ENCODE assay signal across 23 cellular contexts in genomic region chr11:132244871-132245557, GRCh38.
A peak's percentile ranks its signal among the peaks of the same experiment; 100 is the strongest.
DNase-seq lines count a peak whose midpoint lies in the region; ATAC-seq, FAIRE-seq and TF ChIP-seq lines count a peak whose summit lies in the region.
"Had no signal": no experiment of that assay in that cellular context is flagged by ENCODE, and none has a peak within 500 bp of the region (broad histone marks: within the 10 kb centered on the region; RNA-seq: fewer than 3 reads in every experiment).

No MANE protein-coding gene starts in this region.

- H3K27ac ChIP-seq in astrocyte (ENCODE audit: low read depth, low read length), result no peak overlapping the region
- H3K27ac ChIP-seq: BLaER1, RWPE1 had no signal

- intact Hi-C loops in activated CD4-positive, alpha-beta T cell treated with anti-CD3 and anti-CD28 coated beads, Interleukin-2, amount 10 ng/mL, durations not matched to agents 24 days and 14 days (cut with micrococcal nuclease), result no loop called here

- H3K4me3 ChIP-seq in astrocyte (ENCODE audit: insufficient read depth, low read depth, low read length), result no peak overlapping the region
- H3K4me3 ChIP-seq: BLaER1, HAP-1 had no signal

- H3K27ac Mint-ChIP-seq in astrocyte (ENCODE audit: unreplicated experiment) (peak overlapping the region; percentile 36), neural crest cell (ENCODE audit: unreplicated experiment) (peak overlapping the region; percentile 62)
- H3K27ac Mint-ChIP-seq in activated CD4-positive, alpha-beta T cell treated with anti-CD3 and anti-CD28 coated beads, Interleukin-2, amount 10 ng/mL, durations not matched to agents 24 days and 14 days, result no peak overlapping the region
- H3K27ac Mint-ChIP-seq: CD4-positive, CD25-positive, alpha-beta regulatory T cell; HFFc6 had no signal

- H2AFZ ChIP-seq in astrocyte (ENCODE audit: low read depth, low read length), result no peak overlapping the region

- no peak for FAIRE-seq in astrocyte (lab: Jason Lieb, UNC)
- FAIRE-seq: GM12891 had no signal

- H3K27me3 ChIP-seq in astrocyte (ENCODE audit: insufficient read depth, low read length), result no peaks in the 10 kb centered on the region
- H3K27me3 ChIP-seq: BLaER1 had no signal

- TF ChIP-seq CTCF in astrocyte (IDR thresholded peaks at IDR 0.05; ENCODE audit: insufficient read depth, low read depth, low read length) (no peak), neural crest cell (conservative IDR thresholded peaks at IDR 0.05) (no peak), GM20000 (IDR thresholded peaks at IDR 0.05; ENCODE audit: extremely low read depth, missing control alignments) (no peak)

- H3K9me3 ChIP-seq in astrocyte (ENCODE audit: insufficient read depth, low read depth, low read length), result no peaks in the 10 kb centered on the region
- H3K9me3 ChIP-seq: HAP-1 had no signal

- H3K4me3 Mint-ChIP-seq in astrocyte (ENCODE audit: unreplicated experiment) (no peak overlapping the region), neural crest cell (no peak overlapping the region)
- H3K4me3 Mint-ChIP-seq in activated CD4-positive, alpha-beta T cell treated with anti-CD3 and anti-CD28 coated beads, Interleukin-2, amount 10 ng/mL, durations not matched to agents 24 days and 14 days, result no peak overlapping the region
- H3K4me3 Mint-ChIP-seq: CD4-positive, CD25-positive, alpha-beta regulatory T cell; HFFc6 had no signal

- no peaks in the 10 kb centered on the region for H3K27me3 Mint-ChIP-seq in astrocyte (ENCODE audit: low read depth, unreplicated experiment)
- no peaks in the 10 kb centered on the region for H3K27me3 Mint-ChIP-seq in neural crest cell (ENCODE audit: low read depth)
- no peaks in the 10 kb centered on the region for H3K27me3 Mint-ChIP-seq in activated CD4-positive, alpha-beta T cell treated with anti-CD3 and anti-CD28 coated beads, Interleukin-2, amount 10 ng/mL, durations not matched to agents 24 days and 14 days
- H3K27me3 Mint-ChIP-seq: CD4-positive, CD25-positive, alpha-beta regulatory T cell had no signal

- no peak overlapping the region for H3K9ac ChIP-seq in astrocyte (ENCODE audit: low read length)
- H3K9ac ChIP-seq: BLaER1 had no signal

- peak; percentile 40 for DNase-seq in DMS79 treated with DMSO at 0.1 percent for 48 hours (lab: John Stamatoyannopoulos, UW)
- no peak for DNase-seq in DMS79 (lab: John Stamatoyannopoulos, UW)
- DNase-seq in NCI-H1092 (lab: John Stamatoyannopoulos, UW), result peak; percentile 47
- no peak for DNase-seq in astrocyte (ENCODE audit: low read depth)
- DNase-seq in neural crest cell (ENCODE audit: low read depth, low spot score), result no peak
- no peak for DNase-seq in GM20000 (ENCODE audit: low spot score)
- no peak for DNase-seq in activated CD4-positive, alpha-beta T cell treated with anti-CD3 and anti-CD28 coated beads, Interleukin-2, amount 10 ng/mL, durations not matched to agents 24 days and 14 days
- DNase-seq: CD4-positive, CD25-positive, alpha-beta regulatory T cell; GF-D8; GOT3; HFFc6; KBM-7; MV-4-11; NCI-H1694 treated with DMSO at 0.1 percent for 48 hours; NCI-H2171; NCI-H524; SHP77 treated with DMSO at 0.1 percent for 48 hours had no signal

- ATAC-seq in HG03175 (IDR thresholded peaks at IDR 0.05; ENCODE audit: unreplicated experiment), result no peak
- ATAC-seq: Panc1 had no signal

- H3K4me1 Mint-ChIP-seq in astrocyte (ENCODE audit: low read depth, unreplicated experiment) (peaks cover 7% of the 10 kb centered on the region), neural crest cell (peaks cover 21% of the 10 kb centered on the region)
- no peaks in the 10 kb centered on the region for H3K4me1 Mint-ChIP-seq in activated CD4-positive, alpha-beta T cell treated with anti-CD3 and anti-CD28 coated beads, Interleukin-2, amount 10 ng/mL, durations not matched to agents 24 days and 14 days
- H3K4me1 Mint-ChIP-seq: CD4-positive, CD25-positive, alpha-beta regulatory T cell had no signal

- H3K4me1 ChIP-seq in astrocyte (ENCODE audit: insufficient read depth, low read length), result peaks cover 3% of the 10 kb centered on the region
- H3K4me1 ChIP-seq: BLaER1, HAP-1 had no signal

- no peak overlapping the region for H3K4me2 ChIP-seq in astrocyte (ENCODE audit: low read length)
- H3K4me2 ChIP-seq: BLaER1 had no signal

- H4K20me1 ChIP-seq in astrocyte (ENCODE audit: insufficient read depth, low read length), result peaks cover 54% of the 10 kb centered on the region
- H4K20me1 ChIP-seq: BLaER1 had no signal

- H3K9me3 Mint-ChIP-seq in astrocyte (ENCODE audit: unreplicated experiment) (peaks cover 3% of the 10 kb centered on the region), neural crest cell (no peaks in the 10 kb centered on the region)
- H3K9me3 Mint-ChIP-seq in activated CD4-positive, alpha-beta T cell treated with anti-CD3 and anti-CD28 coated beads, Interleukin-2, amount 10 ng/mL, durations not matched to agents 24 days and 14 days, result no peaks in the 10 kb centered on the region
- H3K9me3 Mint-ChIP-seq: HFFc6 had no signal

- no peaks in the 10 kb centered on the region for H3K79me2 ChIP-seq in astrocyte (ENCODE audit: insufficient read depth, low read length)

- H3K36me3 ChIP-seq in astrocyte (ENCODE audit: insufficient read depth, low read length), result no peaks in the 10 kb centered on the region
- H3K36me3 ChIP-seq: BLaER1, HAP-1 had no signal

- H3K36me3 Mint-ChIP-seq in astrocyte (ENCODE audit: low read depth, unreplicated experiment) (peaks cover 9% of the 10 kb centered on the region), neural crest cell (ENCODE audit: low read depth) (no peaks in the 10 kb centered on the region)
- H3K36me3 Mint-ChIP-seq in activated CD4-positive, alpha-beta T cell treated with anti-CD3 and anti-CD28 coated beads, Interleukin-2, amount 10 ng/mL, durations not matched to agents 24 days and 14 days (ENCODE audit: low read depth), result no peaks in the 10 kb centered on the region
- H3K36me3 Mint-ChIP-seq: CD4-positive, CD25-positive, alpha-beta regulatory T cell had no signal

Comparison
In these comparisons a context has a peak if more than half of its experiments do, and no peak if none do; other contexts are left out.
1. DNase-seq: peak in DMS79 treated with DMSO at 0.1 percent for 48 hours (single experiment) and NCI-H1092 (single experiment); none in DMS79 (single experiment), astrocyte (single experiment), neural crest cell (single experiment), GM20000 (single experiment) and activated CD4-positive, alpha-beta T cell treated with anti-CD3 and anti-CD28 coated beads, Interleukin-2, amount 10 ng/mL, durations not matched to agents 24 days and 14 days (single experiment).